Comparison of ENCODE assay signal across 20 cellular contexts in genomic region chr11:6455070-6455469, GRCh38. TPM values are rescaled to one million over a fixed set of nuclear protein-coding genes. Genes with fewer than 3 reads are reported as not detected.
A peak's percentile ranks its signal among the peaks of the same experiment; 100 is the strongest.
DNase-seq lines count a peak whose midpoint lies in the region; ATAC-seq, FAIRE-seq and TF ChIP-seq lines count a peak whose summit lies in the region.
"Had no signal": no experiment of that assay in that cellular context is flagged by ENCODE, and none has a peak within 500 bp of the region (broad histone marks: within the 10 kb centered on the region; RNA-seq: fewer than 3 reads in every experiment).

No MANE protein-coding gene starts in this region.

- no peak overlapping the region for H3K27ac ChIP-seq in K562 (ENCODE audit: extremely low read depth, low read depth, low read length)
- H3K27ac ChIP-seq: Peyer's patch had no signal

- WGBS in K562 (ENCODE audit: insufficient coverage, low coverage, missing lambda C conversion rate) = 57% methylated on average over 2 of the region's 2 CpGs

- H3K36me3 ChIP-seq in K562 (ENCODE audit: control insufficient read depth, insufficient read depth, low read length) = no peaks in the 10 kb centered on the region; the same call in 2 of the 3 replicates

- POLR2A ChIA-PET in K562 (lab: Yijun Ruan, JAX) = interaction anchor here (0.6 to 1.3 kb wide), 3 partner anchors 12 to 53 kb away, joined by 3 to 11 read pairs (median 4); no protein-coding TSS in a partner anchor

- no peak for TF ChIP-seq RAD21 in K562 (CRISPR knock-in tag; conservative IDR thresholded peaks at IDR 0.05 in 1 of 2, IDR thresholded peaks at IDR 0.05 in 1 of 2)

- peak; percentile 37 for DNase-seq in NCI-H345 (lab: John Stamatoyannopoulos, UW)
- DNase-seq in NCI-H345 treated with DMSO at 0.1 percent for 48 hours (lab: John Stamatoyannopoulos, UW; ENCODE audit: unreplicated experiment) = no peak
- peak; percentile 53 for DNase-seq in NCI-H2029 (lab: John Stamatoyannopoulos, UW)
- DNase-seq in K562 (ENCODE audit: extremely low read depth in 1 of 4, low spot score in 3 of 4) = no peak
- no peak for DNase-seq in DMS 273 treated with DMSO at 0.1 percent for 48 hours (lab: John Stamatoyannopoulos, UW)
- no peak for DNase-seq in HK-2 (ENCODE audit: unreplicated experiment)
- DNase-seq in activated naive CD4-positive, alpha-beta T cell treated with Interleukin-2 at 50 U/mL for 16 hours = no peak
- DNase-seq: Caco-2, DND-41, GDM1, H9, IMR-90, MV-4-11, NCI-H226, NCI-H748 treated with DMSO at 0.1 percent for 48 hours, Peyer's patch, SHP77 treated with DMSO at 0.1 percent for 48 hours had no signal

- CTCF ChIA-PET in K562 (lab: Yijun Ruan, JAX; ENCODE audit: low intra/inter-chr PET ratio) = no interaction called here

- no peak for TF ChIP-seq POLR2A in K562 (conservative IDR thresholded peaks at IDR 0.05)

- no peak overlapping the region for H3K4me3 ChIP-seq in K562
- H3K4me3 ChIP-seq: Peyer's patch had no signal

- ATAC-seq in K562 = no peak

- no peak overlapping the region for H3K9ac ChIP-seq in K562 (ENCODE audit: insufficient read depth in 1 of 2, low read depth in 2 of 2, low read length in 2 of 2)

- H2AFZ ChIP-seq in K562 (ENCODE audit: low read depth, low read length) = no peak overlapping the region

- H3K9me1 ChIP-seq in K562 (ENCODE audit: control insufficient read depth, insufficient read depth, low read length) = no peaks in the 10 kb centered on the region

- no peak for TF ChIP-seq EP300 in K562 (IDR thresholded peaks at IDR 0.05; ENCODE audit: low read length)

- no peak for TF ChIP-seq CTCF in K562 (IDR thresholded peaks at IDR 0.05 in 2 of 3, conservative IDR thresholded peaks at IDR 0.05 in 1 of 3; ENCODE audit: insufficient read depth in 2 of 3, low read depth in 1 of 3, low read length in 3 of 3)

- no peak overlapping the region for H3K4me2 ChIP-seq in K562 (ENCODE audit: insufficient read depth, low read length)

- FAIRE-seq in K562 (lab: Jason Lieb, UNC) = no peak
- FAIRE-seq: GM12892, GM19239 had no signal

- in situ Hi-C loops in K562 (cut with MboI) = no loop called here

- H3K4me1 ChIP-seq in K562 (replicated peaks in 1 of 2; ENCODE audit: control insufficient read depth in 2 of 2, insufficient read depth in 2 of 2, low read length in 2 of 2) = no peaks in the 10 kb centered on the region
- H3K4me1 ChIP-seq: Peyer's patch had no signal

- no peaks in the 10 kb centered on the region for H3K79me2 ChIP-seq in K562 (ENCODE audit: control insufficient read depth, insufficient read depth, low read length)

- intact Hi-C loops in K562 (cut with micrococcal nuclease) = no loop called here

- no peaks in the 10 kb centered on the region; the same call in 1 of the 2 replicates for H4K20me1 ChIP-seq in K562 (replicated peaks; ENCODE audit: control insufficient read depth, insufficient read depth, low read length)

- H3K9me3 ChIP-seq in K562 (replicated peaks; ENCODE audit: control insufficient read depth, insufficient read depth, low read depth, low read length) = no peaks in the 10 kb centered on the region
- H3K9me3 ChIP-seq: Caco-2, Peyer's patch had no signal

- H3K27me3 ChIP-seq in K562 (ENCODE audit: control insufficient read depth in 2 of 2, insufficient read depth in 2 of 2, low read length in 2 of 2) = no peaks in the 10 kb centered on the region
- H3K27me3 ChIP-seq: Peyer's patch had no signal

- BruUV-seq in K562 (replicated peaks; lab: Mats Ljungman, UMichigan) = no TSS peak

RNA-seq across cellular contexts. Expression of gene HPX, which starts 14.3 kb away (rescaled TPM):
- total RNA-seq in K562 (2011; cell fraction: chromatin; rRNA removed; ENCODE audit: low replicate concordance) = not detected in 2 replicates
- 0.39 and 0.50 TPM in 2 replicates for total RNA-seq in K562 (2011; cell fraction: nucleolus; rRNA removed)
- total RNA-seq in K562 (2011; cell fraction: nucleoplasm; rRNA removed) = 0.37 TPM in 1 of 2 replicates, not detected in the other
- total RNA-seq in K562 (2014; rRNA removed) (0.49 TPM in 1 of 2 replicates, not detected in the other), K562 (2014; rRNA removed; fragmentation: Illumina TruSeq; extraction: Trizol) (0.16 and 0.29 TPM in 2 replicates), K562 (2015; rRNA removed; fragmentation: Illumina TruSeq; extraction: Trizol) (0.14 and 0.15 TPM in 2 replicates), K562 (2021) (1.2 and 1.4 TPM in 2 replicates)
- polyA plus RNA-seq in K562 (2011; rRNA removed) (0.24 and 0.29 TPM in 2 replicates), K562 (2014; fragmentation: Illumina TruSeq; extraction: Trizol) (0.12 and 0.71 TPM in 2 replicates), K562 (2014; fragmentation: Nextera tagmentation; extraction: Ambion mirVana) (under 1 TPM; 0.79 to 0.94 TPM), K562 (2014; rRNA removed) (0.57 and 0.69 TPM in 2 replicates)
- 0.56 and 0.61 TPM in 2 replicates for polyA plus RNA-seq in K562 (2011; cell fraction: cytosol; rRNA removed)
- 0.57 and 0.65 TPM in 2 replicates for polyA plus RNA-seq in K562 (2011; cell fraction: nucleus; rRNA removed)
- 0.48 and 0.55 TPM in 2 replicates for polyA plus RNA-seq in K562 (2012)
- 0.24 TPM in 1 of 2 replicates, not detected in the other for polyA minus RNA-seq in K562 (2011; rRNA and poly(A)+ RNA removed)
- polyA minus RNA-seq in K562 (2011; cell fraction: cytosol; rRNA and poly(A)+ RNA removed) = not detected in 2 replicates
- 0.22 TPM in 1 of 2 replicates, not detected in the other for polyA minus RNA-seq in K562 (2011; cell fraction: nucleus; rRNA and poly(A)+ RNA removed)
- polyA plus RNA-seq: CD14-positive monocyte had no signal

RNA-seq across cellular contexts. Expression of gene TRIM3, which starts 18.7 kb away (rescaled TPM):
- total RNA-seq in K562 (2011; cell fraction: chromatin; rRNA removed; ENCODE audit: low replicate concordance) = 19.0 and 30.8 TPM in 2 replicates
- 22.5 and 25.3 TPM in 2 replicates for total RNA-seq in K562 (2011; cell fraction: nucleolus; rRNA removed)
- 20.2 and 20.7 TPM in 2 replicates for total RNA-seq in K562 (2011; cell fraction: nucleoplasm; rRNA removed)
- 3.0 and 11.6 TPM in 2 replicates for total RNA-seq in K562 (2014; rRNA removed)
- 2.7 and 3.8 TPM in 2 replicates for total RNA-seq in K562 (2014; rRNA removed; fragmentation: Illumina TruSeq; extraction: Trizol)
- total RNA-seq in K562 (2015; rRNA removed; fragmentation: Illumina TruSeq; extraction: Trizol) = 4.8 and 5.2 TPM in 2 replicates
- total RNA-seq in K562 (2021) = 6.4 and 6.8 TPM in 2 replicates
- 4.8 and 6.2 TPM in 2 replicates for polyA plus RNA-seq in K562 (2011; rRNA removed)
- 4.5 and 5.7 TPM in 2 replicates for polyA plus RNA-seq in K562 (2011; cell fraction: cytosol; rRNA removed)
- polyA plus RNA-seq in K562 (2011; cell fraction: nucleus; rRNA removed) = 36.0 and 59.3 TPM in 2 replicates
- 6.2 and 9.0 TPM in 2 replicates for polyA plus RNA-seq in K562 (2012)
- 4.7 and 5.6 TPM in 2 replicates for polyA plus RNA-seq in K562 (2014; fragmentation: Illumina TruSeq; extraction: Trizol)
- under 1 TPM; 0.45 to 0.81 TPM for polyA plus RNA-seq in K562 (2014; fragmentation: Nextera tagmentation; extraction: Ambion mirVana)
- 9.2 and 10.4 TPM in 2 replicates for polyA plus RNA-seq in K562 (2014; rRNA removed)
- polyA minus RNA-seq in K562 (2011; rRNA and poly(A)+ RNA removed) = 2.7 and 4.7 TPM in 2 replicates
- polyA minus RNA-seq in K562 (2011; cell fraction: cytosol; rRNA and poly(A)+ RNA removed) = 1.6 and 1.7 TPM in 2 replicates
- 10.3 and 14.0 TPM in 2 replicates for polyA minus RNA-seq in K562 (2011; cell fraction: nucleus; rRNA and poly(A)+ RNA removed)

RNA-seq across cellular contexts. Expression of gene ARFIP2, which starts 26.1 kb away (rescaled TPM):
- total RNA-seq in K562 (2011; cell fraction: chromatin; rRNA removed; ENCODE audit: low replicate concordance) = 207 and 353 TPM in 2 replicates
- total RNA-seq in K562 (2011; cell fraction: nucleolus; rRNA removed) = 170 and 195 TPM in 2 replicates
- 211 and 248 TPM in 2 replicates for total RNA-seq in K562 (2011; cell fraction: nucleoplasm; rRNA removed)
- total RNA-seq in K562 (2014; rRNA removed) = 41.0 and 46.7 TPM in 2 replicates
- 27.8 and 32.0 TPM in 2 replicates for total RNA-seq in K562 (2014; rRNA removed; fragmentation: Illumina TruSeq; extraction: Trizol)
- total RNA-seq in K562 (2015; rRNA removed; fragmentation: Illumina TruSeq; extraction: Trizol) = 37.6 and 40.8 TPM in 2 replicates
- 42.9 and 46.5 TPM in 2 replicates for total RNA-seq in K562 (2021)
- polyA plus RNA-seq in K562 (2011; rRNA removed) = 74.1 and 84.0 TPM in 2 replicates
- 59.9 and 62.2 TPM in 2 replicates for polyA plus RNA-seq in K562 (2011; cell fraction: cytosol; rRNA removed)
- 334 and 409 TPM in 2 replicates for polyA plus RNA-seq in K562 (2011; cell fraction: nucleus; rRNA removed)
- 35.7 and 48.8 TPM in 2 replicates for polyA plus RNA-seq in K562 (2012)
- polyA plus RNA-seq in K562 (2014; fragmentation: Illumina TruSeq; extraction: Trizol) = 48.5 and 49.3 TPM in 2 replicates
- 10 to 100 TPM; 11.8 to 14.2 TPM for polyA plus RNA-seq in K562 (2014; fragmentation: Nextera tagmentation; extraction: Ambion mirVana)
- 60.0 and 61.0 TPM in 2 replicates for polyA plus RNA-seq in K562 (2014; rRNA removed)
- polyA minus RNA-seq in K562 (2011; rRNA and poly(A)+ RNA removed) = 58.8 and 63.0 TPM in 2 replicates
- polyA minus RNA-seq in K562 (2011; cell fraction: cytosol; rRNA and poly(A)+ RNA removed) = 15.8 and 19.7 TPM in 2 replicates
- 73.6 and 124 TPM in 2 replicates for polyA minus RNA-seq in K562 (2011; cell fraction: nucleus; rRNA and poly(A)+ RNA removed)

RNA-seq across cellular contexts. Expression of gene TIMM10B, which starts 26.2 kb away (rescaled TPM):
- total RNA-seq in K562 (2011; cell fraction: chromatin; rRNA removed; ENCODE audit: low replicate concordance) = 128 and 180 TPM in 2 replicates
- total RNA-seq in K562 (2011; cell fraction: nucleolus; rRNA removed) = 109 and 115 TPM in 2 replicates
- 150 and 215 TPM in 2 replicates for total RNA-seq in K562 (2011; cell fraction: nucleoplasm; rRNA removed)
- total RNA-seq in K562 (2014; rRNA removed) = 43.2 and 48.7 TPM in 2 replicates
- total RNA-seq in K562 (2014; rRNA removed; fragmentation: Illumina TruSeq; extraction: Trizol) = 45.7 and 47.5 TPM in 2 replicates
- total RNA-seq in K562 (2015; rRNA removed; fragmentation: Illumina TruSeq; extraction: Trizol) = 47.0 and 48.9 TPM in 2 replicates
- 63.0 and 66.0 TPM in 2 replicates for total RNA-seq in K562 (2021)
- 78.1 and 83.0 TPM in 2 replicates for polyA plus RNA-seq in K562 (2011; rRNA removed)
- 82.7 and 87.5 TPM in 2 replicates for polyA plus RNA-seq in K562 (2011; cell fraction: cytosol; rRNA removed)
- 109 and 128 TPM in 2 replicates for polyA plus RNA-seq in K562 (2011; cell fraction: nucleus; rRNA removed)
- 38.6 and 62.9 TPM in 2 replicates for polyA plus RNA-seq in K562 (2012)
- 48.1 and 57.0 TPM in 2 replicates for polyA plus RNA-seq in K562 (2014; fragmentation: Illumina TruSeq; extraction: Trizol)
- polyA plus RNA-seq in K562 (2014; fragmentation: Nextera tagmentation; extraction: Ambion mirVana) = 100 to 1,000 TPM; 158 to 163 TPM
- 54.0 and 64.9 TPM in 2 replicates for polyA plus RNA-seq in K562 (2014; rRNA removed)
- polyA minus RNA-seq in K562 (2011; rRNA and poly(A)+ RNA removed) = 58.1 and 61.2 TPM in 2 replicates
- polyA minus RNA-seq in K562 (2011; cell fraction: cytosol; rRNA and poly(A)+ RNA removed) = 21.0 and 37.8 TPM in 2 replicates
- 75.8 and 112 TPM in 2 replicates for polyA minus RNA-seq in K562 (2011; cell fraction: nucleus; rRNA and poly(A)+ RNA removed)

RNA-seq across cellular contexts. Expression of gene APBB1, which starts 36.2 kb away (rescaled TPM):
- 1.4 TPM in 1 of 2 replicates, not detected in the other for total RNA-seq in K562 (2011; cell fraction: chromatin; rRNA removed; ENCODE audit: low replicate concordance)
- 0.39 and 1.3 TPM in 2 replicates for total RNA-seq in K562 (2011; cell fraction: nucleolus; rRNA removed)
- total RNA-seq in K562 (2011; cell fraction: nucleoplasm; rRNA removed) = 0.44 TPM in 1 of 2 replicates, not detected in the other
- 0.73 and 0.98 TPM in 2 replicates for total RNA-seq in K562 (2014; rRNA removed)
- 0.18 and 0.41 TPM in 2 replicates for total RNA-seq in K562 (2014; rRNA removed; fragmentation: Illumina TruSeq; extraction: Trizol)
- total RNA-seq in K562 (2015; rRNA removed; fragmentation: Illumina TruSeq; extraction: Trizol) = 0.11 and 0.15 TPM in 2 replicates
- total RNA-seq in K562 (2021) = 0.60 and 0.63 TPM in 2 replicates
- polyA plus RNA-seq in K562 (2011; rRNA removed) = 0.20 and 0.40 TPM in 2 replicates
- polyA plus RNA-seq in K562 (2011; cell fraction: cytosol; rRNA removed) = 0.24 and 0.88 TPM in 2 replicates
- 0.48 and 1.3 TPM in 2 replicates for polyA plus RNA-seq in K562 (2011; cell fraction: nucleus; rRNA removed)
- polyA plus RNA-seq in K562 (2012) = 0.36 and 1.1 TPM in 2 replicates
- polyA plus RNA-seq in K562 (2014; fragmentation: Illumina TruSeq; extraction: Trizol) = 0.46 and 0.47 TPM in 2 replicates
- under 1 TPM; 0.04 to 0.11 TPM for polyA plus RNA-seq in K562 (2014; fragmentation: Nextera tagmentation; extraction: Ambion mirVana)
- 0.34 and 0.44 TPM in 2 replicates for polyA plus RNA-seq in K562 (2014; rRNA removed)
- 0.39 and 0.42 TPM in 2 replicates for polyA minus RNA-seq in K562 (2011; rRNA and poly(A)+ RNA removed)
- polyA minus RNA-seq in K562 (2011; cell fraction: cytosol; rRNA and poly(A)+ RNA removed) = 0.38 TPM in 1 of 2 replicates, not detected in the other
- polyA minus RNA-seq in K562 (2011; cell fraction: nucleus; rRNA and poly(A)+ RNA removed) = 0.54 and 0.56 TPM in 2 replicates

Comparison
In these comparisons a context has a peak if more than half of its experiments do, and no peak if none do; other contexts are left out.
1. DNase-seq: peak in NCI-H345 (single experiment) and NCI-H2029 (single experiment); none in NCI-H345 treated with DMSO at 0.1 percent for 48 hours (single experiment), K562 (0 of 4), DMS 273 treated with DMSO at 0.1 percent for 48 hours (single experiment), HK-2 (single experiment) and activated naive CD4-positive, alpha-beta T cell treated with Interleukin-2 at 50 U/mL for 16 hours (single experiment).